ENCODE assay signal across 28 cellular contexts in genomic region chr3:24590344-24590880, GRCh38.
"Had no signal": no experiment of that assay in that cellular context is flagged by ENCODE, and none has a peak within 500 bp of the region (broad histone marks: within the 10 kb centered on the region; RNA-seq: fewer than 3 reads in every experiment).

No MANE protein-coding gene starts in this region.

- H3K4me3 ChIP-seq: breast epithelium, heart left ventricle, ovary, psoas muscle, sigmoid colon, stomach, suprapubic skin, tibial nerve had no signal

- H3K27me3 Mint-ChIP-seq: activated CD8-positive, alpha-beta T cell treated with anti-CD3 and anti-CD28 coated beads for 36 hours; central memory CD8-positive, alpha-beta T cell had no signal

- H3K4me1 Mint-ChIP-seq: activated CD4-positive, alpha-beta T cell treated with anti-CD3 and anti-CD28 coated beads, Interleukin-2, amount 10 ng/mL, durations not matched to agents 7 days and 5 days; activated CD8-positive, alpha-beta memory T cell treated with anti-CD3 and anti-CD28 coated beads, Interleukin-2, amount 10 ng/mL, durations not matched to agents 7 days and 5 days; central memory CD8-positive, alpha-beta T cell; naive thymus-derived CD4-positive, alpha-beta T cell had no signal

- ATAC-seq: activated CD8-positive, alpha-beta memory T cell treated with anti-CD3 and anti-CD28 coated beads, Interleukin-2, amount 10 ng/mL, durations not matched to agents 7 days and 5 days; activated CD8-positive, alpha-beta T cell treated with anti-CD3 and anti-CD28 coated beads for 36 hours; activated naive CD4-positive, alpha-beta T cell treated with anti-CD3 and anti-CD28 coated beads, Interleukin-2, amount 50 U/mL, for 72 hours; heart left ventricle; left ventricle myocardium superior; naive thymus-derived CD4-positive, alpha-beta T cell; psoas muscle; stimulated activated naive B cell treated with anti-CD40 and anti-IgM and Interleukin-4, amounts not matched to agents 10 μg/mL and 1 μg/mL and 100 μg/mL, for 72 hours; WTC11 had no signal

- H3K27me3 ChIP-seq: breast epithelium, heart left ventricle, ovary, sigmoid colon, stomach, suprapubic skin, tibial nerve had no signal

- H3K27ac ChIP-seq: breast epithelium, heart left ventricle, ovary, psoas muscle, stomach, suprapubic skin, tibial nerve had no signal

- H3K36me3 ChIP-seq: breast epithelium, heart left ventricle, ovary, sigmoid colon, stomach, suprapubic skin, tibial nerve had no signal

- H3K36me3 Mint-ChIP-seq: activated CD8-positive, alpha-beta memory T cell treated with anti-CD3 and anti-CD28 coated beads, Interleukin-2, amount 10 ng/mL, durations not matched to agents 7 days and 5 days; activated naive CD4-positive, alpha-beta T cell treated with anti-CD3 and anti-CD28 coated beads, Interleukin-2, amount 50 U/mL, for 72 hours; mesothelial cell of epicardium; naive thymus-derived CD4-positive, alpha-beta T cell; stimulated activated naive B cell treated with anti-CD40 and anti-IgM and Interleukin-4, amounts not matched to agents 10 μg/mL and 1 μg/mL and 100 μg/mL, for 72 hours; WTC11 had no signal

- H3K9me3 Mint-ChIP-seq: activated CD4-positive, alpha-beta T cell treated with anti-CD3 and anti-CD28 coated beads, Interleukin-2, amount 10 ng/mL, durations not matched to agents 7 days and 5 days; activated CD8-positive, alpha-beta T cell treated with anti-CD3 and anti-CD28 coated beads for 36 hours; activated naive CD4-positive, alpha-beta T cell treated with anti-CD3 and anti-CD28 coated beads, Interleukin-2, amount 50 U/mL, for 72 hours; activated T-helper 2 cell treated with anti-CD3 and anti-CD28 coated beads, Interferon-gamma antibody, Interleukin-2, Interleukin-4, amounts not matched to agents 10 μg/mL and 5 μg/mL and 100 μg/mL, durations not matched to agents 14 hours and 24 hours and 36 hours; mesothelial cell of epicardium; stimulated activated naive B cell treated with anti-CD40 and anti-IgM and Interleukin-4, amounts not matched to agents 10 μg/mL and 1 μg/mL and 100 μg/mL, for 72 hours; WTC11 had no signal

- DNase-seq: activated CD4-positive, alpha-beta T cell treated with anti-CD3 and anti-CD28 coated beads for 1 hour; activated CD4-positive, alpha-beta T cell treated with anti-CD3 and anti-CD28 coated beads, Interleukin-2, amount 10 ng/mL, durations not matched to agents 7 days and 5 days; activated CD8-positive, alpha-beta memory T cell treated with anti-CD3 and anti-CD28 coated beads, Interleukin-2, amount 10 ng/mL, durations not matched to agents 7 days and 5 days; activated CD8-positive, alpha-beta T cell treated with anti-CD3 and anti-CD28 coated beads for 36 hours; activated naive CD4-positive, alpha-beta T cell; activated T-cell treated with anti-CD3 and anti-CD28 coated beads, Interleukin-2, amount 50 U/mL, for 48 hours; dermis blood vessel endothelial cell; effector CD4-positive, alpha-beta T cell; erythroblast; heart left ventricle; left ventricle myocardium superior; naive thymus-derived CD4-positive, alpha-beta T cell; ovary; psoas muscle; sigmoid colon; stimulated activated CD4-positive, alpha-beta T cell treated with anti-CD3 and anti-CD28 coated beads, Interleukin-15, amount 100 ng/mL, for 24 hours; stimulated activated CD4-positive, alpha-beta T cell treated with anti-CD3 and anti-CD28 coated beads, Interleukin-2, amount 100 ng/mL, for 24 hours; stimulated activated naive B cell treated with anti-CD40 and anti-IgM and Interleukin-4, amounts not matched to agents 10 μg/mL and 1 μg/mL and 100 μg/mL, for 72 hours; stomach; T-helper 2 cell had no signal

- H3K9me3 ChIP-seq: breast epithelium, heart left ventricle, ovary, psoas muscle, sigmoid colon, stomach, suprapubic skin, tibial nerve had no signal

- H3K4me1 ChIP-seq: breast epithelium had no signal

- H3K27ac Mint-ChIP-seq: activated CD4-positive, alpha-beta T cell treated with anti-CD3 and anti-CD28 coated beads, Interleukin-2, amount 10 ng/mL, durations not matched to agents 7 days and 5 days; activated CD8-positive, alpha-beta memory T cell treated with anti-CD3 and anti-CD28 coated beads, Interleukin-2, amount 10 ng/mL, durations not matched to agents 7 days and 5 days; activated CD8-positive, alpha-beta T cell treated with anti-CD3 and anti-CD28 coated beads for 36 hours; activated naive CD4-positive, alpha-beta T cell treated with anti-CD3 and anti-CD28 coated beads, Interleukin-2, amount 50 U/mL, for 72 hours; activated T-helper 2 cell treated with anti-CD3 and anti-CD28 coated beads, Interferon-gamma antibody, Interleukin-2, Interleukin-4, amounts not matched to agents 10 μg/mL and 5 μg/mL and 100 μg/mL, durations not matched to agents 14 hours and 24 hours and 36 hours; mesothelial cell of epicardium; naive thymus-derived CD4-positive, alpha-beta T cell; stimulated activated naive B cell treated with anti-CD40 and anti-IgM and Interleukin-4, amounts not matched to agents 10 μg/mL and 1 μg/mL and 100 μg/mL, for 72 hours; WTC11 had no signal

- H3K4me3 Mint-ChIP-seq: activated CD4-positive, alpha-beta T cell treated with anti-CD3 and anti-CD28 coated beads, Interleukin-2, amount 10 ng/mL, durations not matched to agents 7 days and 5 days; activated CD8-positive, alpha-beta memory T cell treated with anti-CD3 and anti-CD28 coated beads, Interleukin-2, amount 10 ng/mL, durations not matched to agents 7 days and 5 days; activated CD8-positive, alpha-beta T cell treated with anti-CD3 and anti-CD28 coated beads for 36 hours; central memory CD8-positive, alpha-beta T cell; mesothelial cell of epicardium; naive thymus-derived CD4-positive, alpha-beta T cell; stimulated activated naive B cell treated with anti-CD40 and anti-IgM and Interleukin-4, amounts not matched to agents 10 μg/mL and 1 μg/mL and 100 μg/mL, for 72 hours; WTC11 had no signal
